In genomic region chr2:235864746-235865535, GRCh38 we compare ENCODE assay signal across 26 cellular contexts.
DNase-seq lines count a peak whose midpoint lies in the region; ATAC-seq and TF ChIP-seq lines count a peak whose summit lies in the region.
"Had no signal": no experiment of that assay in that cellular context is flagged by ENCODE, and none has a peak within 500 bp of the region (broad histone marks: within the 10 kb centered on the region; RNA-seq: fewer than 3 reads in every experiment).

No MANE protein-coding gene starts in this region.

- DNase-seq in AG09319 (ENCODE audit: extremely low read depth, low read depth) (peak; percentile 3), MG63 (no peak), dermis blood vessel endothelial cell (peak; percentile 40), natural killer cell (no peak), NCI-H1092 (lab: John Stamatoyannopoulos, UW) (no peak), NCI-H748 (lab: John Stamatoyannopoulos, UW; ENCODE audit: unreplicated experiment) (no peak), DMS153 treated with DMSO at 0.1 percent for 48 hours (lab: John Stamatoyannopoulos, UW; ENCODE audit: unreplicated experiment) (no peak), UCSD-AML1 (lab: John Stamatoyannopoulos, UW; ENCODE audit: unreplicated experiment) (no peak)
- DNase-seq: activated CD4-positive, alpha-beta T cell treated with anti-CD3 and anti-CD28 coated beads, Interleukin-2, amount 50 U/mL, for 48 hours; activated T-cell treated with anti-CD3 and anti-CD28 coated beads, Interleukin-2, amount 50 U/mL, for 1 hour; CD8-positive, alpha-beta T cell; DMS79 treated with DMSO at 0.1 percent for 48 hours; heart left ventricle; islet precursor cell; KG1; NCI-H1048; NCI-H526; OCI-M1; right cardiac atrium; SHP77; stimulated activated naive CD8-positive, alpha-beta T cell treated with anti-CD3 and anti-CD28 coated beads, Interleukin-15, Interleukin-2, amounts not matched to agents 100 U/mL and 50 U/mL, for 24 hours; T-cell; transverse colon had no signal

- H3K27me3 ChIP-seq in MG63, result no peaks in the 10 kb centered on the region
- H3K27me3 ChIP-seq: heart left ventricle, transverse colon had no signal

- peak overlapping the region; percentile 42 for H3K4me3 Mint-ChIP-seq in natural killer cell
- H3K4me3 Mint-ChIP-seq: activated naive CD4-positive, alpha-beta T cell treated with anti-CD3 and anti-CD28 coated beads, Interleukin-2, amount 50 U/mL, for 24 hours; CD8-positive, alpha-beta T cell; memory B cell; T-cell had no signal

- no peak for TF ChIP-seq CTCF in AG09319 (IDR thresholded peaks at IDR 0.05; ENCODE audit: low read depth, low read length)
- TF ChIP-seq CTCF in natural killer cell (IDR thresholded peaks at IDR 0.05), result no peak

- no peaks in the 10 kb centered on the region for H3K9me3 ChIP-seq in MG63
- H3K9me3 ChIP-seq: transverse colon had no signal

- H3K27me3 Mint-ChIP-seq in natural killer cell (ENCODE audit: low read depth in 2 of 2), result no peaks in the 10 kb centered on the region

- intact Hi-C loops in natural killer cell (cut with micrococcal nuclease), result no loop called here

- peaks cover 10 to 22% of the 10 kb centered on the region in 2 donors for H3K4me1 Mint-ChIP-seq in natural killer cell
- H3K4me1 Mint-ChIP-seq: activated naive CD4-positive, alpha-beta T cell treated with anti-CD3 and anti-CD28 coated beads, Interleukin-2, amount 50 U/mL, for 24 hours; memory B cell; T-cell had no signal

- H3K27ac Mint-ChIP-seq in natural killer cell, result no peak overlapping the region
- H3K27ac Mint-ChIP-seq: activated naive CD4-positive, alpha-beta T cell treated with anti-CD3 and anti-CD28 coated beads, Interleukin-2, amount 50 U/mL, for 24 hours; CD8-positive, alpha-beta T cell; memory B cell; nephron; T-cell had no signal

- ATAC-seq in natural killer cell, result peak in 1 of 3 donors; percentile 53
- ATAC-seq: CD8-positive, alpha-beta T cell; heart left ventricle; right cardiac atrium; stimulated activated naive CD8-positive, alpha-beta T cell treated with anti-CD3 and anti-CD28 coated beads, Interleukin-15, Interleukin-2, amounts not matched to agents 100 U/mL and 50 U/mL, for 24 hours; T-cell had no signal

- H3K36me3 Mint-ChIP-seq in natural killer cell, result no peaks in the 10 kb centered on the region
- H3K36me3 Mint-ChIP-seq: activated naive CD4-positive, alpha-beta T cell treated with anti-CD3 and anti-CD28 coated beads, Interleukin-2, amount 50 U/mL, for 24 hours; CD8-positive, alpha-beta T cell; memory B cell; T-cell had no signal

- peak overlapping the region; percentile 16 for H3K4me3 ChIP-seq in MG63
- H3K4me3 ChIP-seq: heart left ventricle, transverse colon had no signal

- no peaks in the 10 kb centered on the region for H3K9me3 Mint-ChIP-seq in natural killer cell
- H3K9me3 Mint-ChIP-seq: activated naive CD4-positive, alpha-beta T cell treated with anti-CD3 and anti-CD28 coated beads, Interleukin-2, amount 50 U/mL, for 24 hours; CD8-positive, alpha-beta T cell; memory B cell; T-cell had no signal

- H3K36me3 ChIP-seq in MG63, result peaks cover under 1% of the 10 kb centered on the region; the same call in 1 of the 2 replicates
- H3K36me3 ChIP-seq: heart left ventricle, transverse colon had no signal

Comparison
In these comparisons a context has a peak if more than half of its experiments do, and no peak if none do; other contexts are left out.
1. DNase-seq: peak in AG09319 (single experiment) and dermis blood vessel endothelial cell (single experiment); none in MG63 (single experiment), natural killer cell (single experiment), NCI-H1092 (single experiment), NCI-H748 (single experiment), DMS153 treated with DMSO at 0.1 percent for 48 hours (single experiment) and UCSD-AML1 (single experiment).